17 cellular contexts compared by ENCODE assay signal in the genomic region with DNA sequence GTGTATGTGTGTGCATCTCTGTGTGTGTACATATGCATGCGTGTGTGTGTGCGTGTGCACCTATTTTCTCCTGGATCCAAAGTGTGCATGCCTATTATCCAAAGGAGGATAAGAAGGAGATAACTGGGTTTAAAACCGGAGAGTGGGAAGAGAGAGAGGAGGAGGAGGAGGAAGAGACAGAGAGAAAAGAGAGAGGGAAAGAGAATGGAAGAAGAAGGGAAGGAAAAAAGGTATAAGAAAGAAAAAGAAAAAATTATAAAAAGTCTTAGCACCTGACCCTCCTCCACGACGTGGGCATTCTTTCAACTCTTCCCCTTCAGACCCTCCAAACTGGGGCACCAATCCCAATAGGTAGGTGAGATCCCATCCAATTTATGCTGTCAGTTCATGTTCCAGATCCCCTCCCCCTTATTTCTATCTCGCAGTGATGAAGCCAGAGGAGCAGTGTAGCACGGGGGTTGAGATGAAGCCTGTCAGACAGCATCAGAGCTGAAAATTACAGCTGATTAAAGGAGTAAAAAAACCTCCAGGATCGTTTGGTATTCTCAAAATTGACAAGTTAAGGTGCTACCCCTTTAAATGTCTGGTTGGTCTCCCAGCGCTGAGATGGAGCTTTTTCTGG.
"Had no signal": no experiment of that assay in that cellular context is flagged by ENCODE, and none has a peak within 500 bp of the region (broad histone marks: within the 10 kb centered on the region; RNA-seq: fewer than 3 reads in every experiment).

No MANE protein-coding gene starts in this region.

- H3K9me3 ChIP-seq: colonic mucosa, esophagus squamous epithelium, tibial nerve, uterus had no signal

- H3K4me1 ChIP-seq: colonic mucosa, esophagus squamous epithelium, tibial nerve, uterus had no signal

- H3K27me3 ChIP-seq: colonic mucosa, esophagus squamous epithelium, tibial nerve, uterus had no signal

- H3K4me3 Mint-ChIP-seq: activated CD4-positive, alpha-beta memory T cell treated with anti-CD3 and anti-CD28 coated beads for 36 hours; activated CD8-positive, alpha-beta memory T cell treated with anti-CD3 and anti-CD28 coated beads, Interleukin-2, amount 10 ng/mL, durations not matched to agents 7 days and 5 days had no signal

- H3K27me3 Mint-ChIP-seq: activated CD4-positive, alpha-beta memory T cell treated with anti-CD3 and anti-CD28 coated beads for 36 hours had no signal

- H3K9me3 Mint-ChIP-seq: activated CD4-positive, alpha-beta memory T cell treated with anti-CD3 and anti-CD28 coated beads for 36 hours had no signal

- H3K27ac Mint-ChIP-seq: activated CD4-positive, alpha-beta memory T cell treated with anti-CD3 and anti-CD28 coated beads for 36 hours; activated CD8-positive, alpha-beta memory T cell treated with anti-CD3 and anti-CD28 coated beads, Interleukin-2, amount 10 ng/mL, durations not matched to agents 7 days and 5 days had no signal

- H3K36me3 ChIP-seq: colonic mucosa, esophagus squamous epithelium, tibial nerve, uterus had no signal

- H3K27ac ChIP-seq: colonic mucosa, esophagus squamous epithelium, skin epidermis, tibial nerve, uterus had no signal

- H3K36me3 Mint-ChIP-seq: activated CD4-positive, alpha-beta memory T cell treated with anti-CD3 and anti-CD28 coated beads for 36 hours; activated CD8-positive, alpha-beta memory T cell treated with anti-CD3 and anti-CD28 coated beads, Interleukin-2, amount 10 ng/mL, durations not matched to agents 7 days and 5 days had no signal

- H3K4me3 ChIP-seq: colonic mucosa, esophagus squamous epithelium, lung, skin epidermis, tibial nerve, uterus had no signal

- DNase-seq: activated CD4-positive, alpha-beta memory T cell treated with anti-CD3 and anti-CD28 coated beads for 36 hours; activated CD8-positive, alpha-beta memory T cell treated with anti-CD3 and anti-CD28 coated beads, Interleukin-2, amount 10 ng/mL, durations not matched to agents 7 days and 5 days; activated naive CD4-positive, alpha-beta T cell treated with anti-CD3 and anti-CD28 coated beads, Interleukin-2, amount 50 U/mL, for 16 hours; activated T-cell treated with anti-CD3 and anti-CD28 coated beads, Interleukin-2, amount 50 U/mL, for 1 hour; colonic mucosa; effector CD4-positive, alpha-beta T cell; esophagus squamous epithelium; posterior cingulate gyrus; stimulated activated CD4-positive, alpha-beta T cell treated with anti-CD3 and anti-CD28 coated beads, Interleukin-15, amount 100 ng/mL, for 24 hours; stimulated activated CD4-positive, alpha-beta T cell treated with anti-CD3 and anti-CD28 coated beads, Interleukin-4, amount 100 ng/mL, for 24 hours; stimulated activated naive CD4-positive, alpha-beta T cell treated with Interleukin-2 at 50 U/mL for 16 hours; substantia nigra; T1000; uterus had no signal
